33 cellular contexts compared by ENCODE assay signal in genomic region chr2:122237506-122237905, GRCh38.
"Had no signal": no experiment of that assay in that cellular context is flagged by ENCODE, and none has a peak within 500 bp of the region (broad histone marks: within the 10 kb centered on the region; RNA-seq: fewer than 3 reads in every experiment).

No MANE protein-coding gene starts in this region.

- H3K36me3 ChIP-seq: Peyer's patch had no signal

- H3K4me3 Mint-ChIP-seq: activated CD4-positive, alpha-beta T cell treated with anti-CD3 and anti-CD28 coated beads for 36 hours; activated CD4-positive, alpha-beta T cell treated with anti-CD3 and anti-CD28 coated beads, Interleukin-2, amount 10 ng/mL, durations not matched to agents 7 days and 5 days; activated naive CD4-positive, alpha-beta T cell treated with anti-CD3 and anti-CD28 coated beads, Interleukin-2, amount 10 ng/mL, durations not matched to agents 7 days and 5 days; activated naive CD8-positive, alpha-beta T cell; activated naive CD8-positive, alpha-beta T cell treated with anti-CD3 and anti-CD28 coated beads, Interleukin-2, amount 50 U/mL, for 24 hours; brain; WTC11 had no signal

- H3K9me3 ChIP-seq: Peyer's patch had no signal

- H3K36me3 Mint-ChIP-seq: activated naive CD4-positive, alpha-beta T cell treated with anti-CD3 and anti-CD28 coated beads, Interleukin-2, amount 10 ng/mL, durations not matched to agents 7 days and 5 days; activated naive CD8-positive, alpha-beta T cell; brain; WTC11 had no signal

- H3K27me3 Mint-ChIP-seq: activated CD4-positive, alpha-beta T cell treated with anti-CD3 and anti-CD28 coated beads for 36 hours; activated CD4-positive, alpha-beta T cell treated with anti-CD3 and anti-CD28 coated beads, Interleukin-2, amount 10 ng/mL, durations not matched to agents 7 days and 5 days; activated naive CD4-positive, alpha-beta T cell treated with anti-CD3 and anti-CD28 coated beads, Interleukin-2, amount 10 ng/mL, durations not matched to agents 7 days and 5 days; activated naive CD8-positive, alpha-beta T cell; activated naive CD8-positive, alpha-beta T cell treated with anti-CD3 and anti-CD28 coated beads, Interleukin-2, amount 50 U/mL, for 24 hours had no signal

- ATAC-seq: activated CD4-positive, alpha-beta T cell treated with anti-CD3 and anti-CD28 coated beads for 36 hours; activated CD4-positive, CD25-positive, alpha-beta regulatory T cell treated with anti-CD3 and anti-CD28 coated beads, Interleukin-2, amount 50 U/mL, for 24 hours; activated naive CD8-positive, alpha-beta T cell treated with anti-CD3 and anti-CD28 coated beads, Interleukin-2, amount 50 U/mL, for 24 hours; WTC11 had no signal

- H3K9me3 Mint-ChIP-seq: activated CD4-positive, alpha-beta T cell treated with anti-CD3 and anti-CD28 coated beads, Interleukin-2, amount 10 ng/mL, durations not matched to agents 7 days and 5 days; activated naive CD4-positive, alpha-beta T cell treated with anti-CD3 and anti-CD28 coated beads, Interleukin-2, amount 10 ng/mL, durations not matched to agents 7 days and 5 days; activated naive CD8-positive, alpha-beta T cell treated with anti-CD3 and anti-CD28 coated beads, Interleukin-2, amount 50 U/mL, for 24 hours; WTC11 had no signal

- DNase-seq: activated CD4-positive, alpha-beta T cell treated with anti-CD3 and anti-CD28 coated beads for 36 hours; activated CD4-positive, alpha-beta T cell treated with anti-CD3 and anti-CD28 coated beads, Interleukin-2, amount 10 ng/mL, durations not matched to agents 7 days and 5 days; activated CD4-positive, alpha-beta T cell treated with anti-CD3 and anti-CD28 coated beads, Interleukin-2, amount 50 U/mL, for 48 hours; activated CD8-positive, alpha-beta memory T cell treated with anti-CD3 and anti-CD28 coated beads, Interleukin-2, amount 50 U/mL, for 48 hours; activated effector memory CD4-positive, alpha-beta T cell treated with Interleukin-2 at 50 U/mL for 16 hours; activated naive CD4-positive, alpha-beta T cell treated with anti-CD3 and anti-CD28 coated beads, Interleukin-2, amount 10 ng/mL, durations not matched to agents 7 days and 5 days; activated naive CD8-positive, alpha-beta T cell treated with anti-CD3 and anti-CD28 coated beads, Interleukin-2, amount 50 U/mL, for 24 hours; activated T-cell treated with anti-CD3 and anti-CD28 coated beads, Interleukin-2, amount 50 U/mL, for 48 hours; anterior cingulate cortex; caudate nucleus; cerebellar nuclear complex; Karpas-422; KBM-7; NCI-H1105; NCI-H1417 treated with DMSO at 0.1 percent for 48 hours; NCI-H1694 treated with DMSO at 0.1 percent for 48 hours; NCI-H2029; NCI-H2107; NCI-H2171; NCI-H526 treated with DMSO at 0.1 percent for 48 hours; NCI-H774; Peyer's patch; Right ventricle myocardium superior; SW 1271; T-helper 1 cell; T-helper 2 cell; T1000 had no signal

- H3K27ac Mint-ChIP-seq: activated CD4-positive, alpha-beta T cell treated with anti-CD3 and anti-CD28 coated beads for 36 hours; activated CD4-positive, alpha-beta T cell treated with anti-CD3 and anti-CD28 coated beads, Interleukin-2, amount 10 ng/mL, durations not matched to agents 7 days and 5 days; activated naive CD4-positive, alpha-beta T cell treated with anti-CD3 and anti-CD28 coated beads, Interleukin-2, amount 10 ng/mL, durations not matched to agents 7 days and 5 days; activated naive CD8-positive, alpha-beta T cell; activated naive CD8-positive, alpha-beta T cell treated with anti-CD3 and anti-CD28 coated beads, Interleukin-2, amount 50 U/mL, for 24 hours; brain; WTC11 had no signal

- H3K4me1 Mint-ChIP-seq: activated CD4-positive, alpha-beta T cell treated with anti-CD3 and anti-CD28 coated beads for 36 hours; activated CD4-positive, alpha-beta T cell treated with anti-CD3 and anti-CD28 coated beads, Interleukin-2, amount 10 ng/mL, durations not matched to agents 7 days and 5 days; activated naive CD4-positive, alpha-beta T cell treated with anti-CD3 and anti-CD28 coated beads, Interleukin-2, amount 10 ng/mL, durations not matched to agents 7 days and 5 days; activated naive CD8-positive, alpha-beta T cell treated with anti-CD3 and anti-CD28 coated beads, Interleukin-2, amount 50 U/mL, for 24 hours; brain; WTC11 had no signal

- H3K4me1 ChIP-seq: Peyer's patch had no signal

- H3K4me3 ChIP-seq: Peyer's patch had no signal

- H3K27ac ChIP-seq: Peyer's patch, RWPE1 had no signal

- FAIRE-seq: bronchial epithelial cell had no signal

- H3K27me3 ChIP-seq: Peyer's patch had no signal
